Comparison of ENCODE assay signal across 14 cellular contexts in genomic region chr22:45966320-45966891, GRCh38. TPM values are rescaled to one million over a fixed set of nuclear protein-coding genes. Genes with fewer than 3 reads are reported as not detected.
DNase-seq lines count a peak whose midpoint lies in the region; ATAC-seq, FAIRE-seq and TF ChIP-seq lines count a peak whose summit lies in the region.
"Had no signal": no experiment of that assay in that cellular context is flagged by ENCODE, and none has a peak within 500 bp of the region (broad histone marks: within the 10 kb centered on the region; RNA-seq: fewer than 3 reads in every experiment).

No MANE protein-coding gene starts in this region.

- TF ChIP-seq RAD21 in HepG2 (CRISPR knock-in tag; IDR thresholded peaks at IDR 0.05) = no peak

- WGBS in HepG2 (ENCODE audit: low lambda C conversion rate) = 37% methylated on average over 11 of the region's 19 CpGs
- 80% methylated on average over 1 of the region's 19 CpGs for WGBS in right lobe of liver (ENCODE audit: insufficient coverage, low coverage, low lambda C conversion rate, missing lambda C conversion rate)
- 48% methylated on average over 16 of the region's 19 CpGs; no CpG with 5 or more reads in 1 of the 2 donors for WGBS in upper lobe of left lung, 2 donors

- H3K27me3 ChIP-seq in HepG2 (ENCODE audit: control insufficient read depth in 1 of 2, insufficient read depth in 2 of 2, low read length in 2 of 2) (peaks cover 17 to 90% of the 10 kb centered on the region in 2 experiments), right lobe of liver (peaks cover 0 to 12% of the 10 kb centered on the region in 2 donors), Panc1 (ENCODE audit: control insufficient read depth, insufficient read depth, low read length) (no peaks in the 10 kb centered on the region), upper lobe of left lung (peaks cover 0 to 25% (median 7%) of the 10 kb centered on the region in 4 donors)

- CTCF ChIA-PET in HepG2 (lab: Yijun Ruan, JAX; ENCODE audit: low intra/inter-chr PET ratio, low total read pairs) = no interaction called here
- CTCF ChIA-PET in Panc1 (lab: Charles Lee) = interaction anchor here (0.6 kb wide), 1 partner anchor 11 kb away, joined by 5 read pairs; the partner anchor contains the start of gene WNT7B
- CTCF ChIA-PET in OCI-LY7 (lab: Charles Lee; ENCODE audit: unreplicated experiment) = no interaction called here

- H3K9me3 ChIP-seq in HepG2 (ENCODE audit: low read length) (no peaks in the 10 kb centered on the region), right lobe of liver (no peaks in the 10 kb centered on the region), Panc1 (ENCODE audit: control insufficient read depth, insufficient read depth, low read depth, low read length) (no peaks in the 10 kb centered on the region), upper lobe of left lung (no peaks in the 10 kb centered on the region), OCI-LY7 (ENCODE audit: low read length) (no peaks in the 10 kb centered on the region)
- H3K9me3 ChIP-seq: colonic mucosa, mucosa of descending colon had no signal

- H3K4me2 ChIP-seq in HepG2 (ENCODE audit: low read depth, low read length) (peak overlapping the region; percentile 43; the same call in 1 of the 2 replicates), OCI-LY7 (ENCODE audit: low read length) (no peak overlapping the region)

- no peaks in the 10 kb centered on the region for H3K79me2 ChIP-seq in HepG2 (ENCODE audit: insufficient read depth, low read length)
- no peaks in the 10 kb centered on the region for H3K79me2 ChIP-seq in OCI-LY7 (ENCODE audit: insufficient read depth, low read depth, low read length)

- DNase-seq in HepG2 (ENCODE audit: low spot score) = no peak
- no peak for DNase-seq in right lobe of liver
- peak; percentile 48 for DNase-seq in NCI-H1694 treated with DMSO at 0.1 percent for 48 hours (lab: John Stamatoyannopoulos, UW)
- no peak for DNase-seq in Panc1 (ENCODE audit: low read depth, low spot score)
- peak; percentile 38 to 69 for DNase-seq in upper lobe of left lung
- no peak for DNase-seq in AML-193 (lab: John Stamatoyannopoulos, UW)
- DNase-seq in OCI-LY7 (ENCODE audit: low spot score) = no peak
- DNase-seq: activated naive CD8-positive, alpha-beta T cell treated with anti-CD3 and anti-CD28 coated beads, Interleukin-2, amount 10 ng/mL, durations not matched to agents 7 days and 5 days; colonic mucosa; mucosa of descending colon; stimulated activated CD4-positive, alpha-beta T cell treated with anti-CD3 and anti-CD28 coated beads, Interleukin-2, amount 100 ng/mL, for 24 hours; T-helper 9 cell had no signal

- TF ChIP-seq EP300 in HepG2 (IDR thresholded peaks at IDR 0.05; ENCODE audit: low read depth in 2 of 2, low read length in 2 of 2) (no peak), HepG2 (CRISPR knock-in tag; IDR thresholded peaks at IDR 0.05; ENCODE audit: borderline replicate concordance) (no peak), upper lobe of left lung (IDR thresholded peaks at IDR 0.05) (no peak)

- in situ Hi-C loops in HepG2 (cut with HindIII; ENCODE audit: extremely low pct_ligation_motif_present, low pct_unique_long_range_greater_than_20kb) = no loop called here
- in situ Hi-C loops in Panc1 (cut with HindIII; ENCODE audit: low pct_unique_long_range_greater_than_20kb, low sequenced_read_pairs) = no loop called here

- POLR2A ChIA-PET in HepG2 (lab: Yijun Ruan, JAX) = interaction anchor here (0.6 kb wide), 1 partner anchor 361 kb away, joined by 3 read pairs; no protein-coding TSS in a partner anchor
- POLR2A ChIA-PET in Panc1 (lab: Charles Lee) = no interaction called here
- POLR2A ChIA-PET in OCI-LY7 (lab: Charles Lee) = no interaction called here

- peaks cover 40% of the 10 kb centered on the region for H3K4me1 ChIP-seq in HepG2 (ENCODE audit: insufficient read depth, low read length)
- H3K4me1 ChIP-seq in right lobe of liver = peaks cover 0 to 3% (median 0%) of the 10 kb centered on the region in 4 donors
- H3K4me1 ChIP-seq in Panc1 (ENCODE audit: control insufficient read depth, insufficient read depth, low read length) = peaks cover 90% of the 10 kb centered on the region
- peaks cover 5 to 9% (median 7%) of the 10 kb centered on the region in 4 donors for H3K4me1 ChIP-seq in upper lobe of left lung
- no peaks in the 10 kb centered on the region for H3K4me1 ChIP-seq in OCI-LY7 (ENCODE audit: insufficient read depth, low read length, poor library complexity, severe bottlenecking)
- H3K4me1 ChIP-seq: colonic mucosa had no signal

- intact Hi-C loops in HepG2 (cut with micrococcal nuclease; ENCODE audit: unreplicated experiment) (loop anchor here (5.0 kb wide), 1 partner anchor 319 kb away; no protein-coding TSS in a partner anchor), right lobe of liver (cut with DNase I) (no loop called here), Panc1 (cut with micrococcal nuclease; ENCODE audit: unreplicated experiment) (loop anchor here (5.0 kb wide), 1 partner anchor 49 kb away; no protein-coding TSS in a partner anchor), OCI-LY7 (cut with micrococcal nuclease; ENCODE audit: unreplicated experiment) (no loop called here)

- no peak for TF ChIP-seq POLR2A in HepG2 (IDR thresholded peaks at IDR 0.05; ENCODE audit: insufficient read depth in 1 of 2, low read depth in 2 of 2, low read length in 2 of 2)
- no peak for TF ChIP-seq POLR2A in right lobe of liver (IDR thresholded peaks at IDR 0.05)
- TF ChIP-seq POLR2A in upper lobe of left lung (IDR thresholded peaks at IDR 0.05) = no peak

- BruUV-seq in HepG2 (replicated peaks; lab: Mats Ljungman, UMichigan) (no TSS peak), Panc1 (replicated peaks; lab: Mats Ljungman, UMichigan) (no TSS peak), OCI-LY7 (replicated peaks; lab: Mats Ljungman, UMichigan) (no TSS peak)

- H3K4me3 ChIP-seq in HepG2 (replicated peaks in 1 of 3; ENCODE audit: insufficient read depth in 1 of 3, low read depth in 2 of 3, low read length in 3 of 3) (peak overlapping the region in 1 of 3 experiments; percentile 28; a peak in 1 of 6 replicates), right lobe of liver (no peak overlapping the region), Panc1 (ENCODE audit: low read depth in 2 of 2, low read length in 2 of 2) (no peak overlapping the region), upper lobe of left lung (no peak overlapping the region), OCI-LY7 (ENCODE audit: low read depth, low read length, poor library complexity, severe bottlenecking) (no peak overlapping the region)
- H3K4me3 ChIP-seq: colonic mucosa, mucosa of descending colon had no signal

- no peak overlapping the region for H3K27ac ChIP-seq in HepG2 (ENCODE audit: extremely low read length, insufficient read depth, low read length)
- H3K27ac ChIP-seq in right lobe of liver = no peak overlapping the region
- peak overlapping the region; percentile 93 for H3K27ac ChIP-seq in Panc1 (ENCODE audit: low read length)
- no peak overlapping the region for H3K27ac ChIP-seq in upper lobe of left lung
- no peak overlapping the region for H3K27ac ChIP-seq in OCI-LY7 (ENCODE audit: low read depth, low read length, poor library complexity, severe bottlenecking)
- H3K27ac ChIP-seq: colonic mucosa had no signal

- H4K20me1 ChIP-seq in HepG2 (ENCODE audit: insufficient read depth, low read length) (0 out of 2 replicates have a peak, but pooled peaks cover 5% of the 10 kb centered on the region), OCI-LY7 (ENCODE audit: insufficient read depth, low read length) (no peaks in the 10 kb centered on the region)

- TF ChIP-seq CTCF in HepG2 (CRISPR knock-in tag; IDR thresholded peaks at IDR 0.05) (no peak), right lobe of liver (IDR thresholded peaks at IDR 0.05) (no peak), Panc1 (IDR thresholded peaks at IDR 0.05) (no peak), upper lobe of left lung (IDR thresholded peaks at IDR 0.05) (no peak), OCI-LY7 (conservative IDR thresholded peaks at IDR 0.05; ENCODE audit: low read length) (no peak)

- H2AFZ ChIP-seq in HepG2 (ENCODE audit: low read length) = no peak overlapping the region
- no peak overlapping the region for H2AFZ ChIP-seq in OCI-LY7 (ENCODE audit: low read length)

- ATAC-seq in HepG2 (no peak; the same call in 2 of the 3 replicates), right lobe of liver (no peak), Panc1 (peak; percentile 1; the same call in 1 of the 2 replicates), upper lobe of left lung (ENCODE audit: low FRiP score in 2 of 2) (no peak), HG02973 (IDR thresholded peaks at IDR 0.05; ENCODE audit: unreplicated experiment) (no peak)
- ATAC-seq: mucosa of descending colon had no signal

- H3K36me3 ChIP-seq in HepG2 (replicated peaks in 1 of 2; ENCODE audit: control insufficient read depth in 1 of 2, insufficient read depth in 2 of 2, low read length in 2 of 2) (no peaks in the 10 kb centered on the region), right lobe of liver (no peaks in the 10 kb centered on the region), Panc1 (ENCODE audit: control insufficient read depth, insufficient read depth, low read length) (no peaks in the 10 kb centered on the region), upper lobe of left lung (no peaks in the 10 kb centered on the region), OCI-LY7 (ENCODE audit: insufficient read depth, low read length) (no peaks in the 10 kb centered on the region)
- H3K36me3 ChIP-seq: colonic mucosa had no signal

- H3K9me2 ChIP-seq in OCI-LY7 (ENCODE audit: insufficient read depth, low read length) = no peaks in the 10 kb centered on the region

- no peak overlapping the region for H3K9ac ChIP-seq in HepG2 (ENCODE audit: insufficient read depth, low read depth, low read length)

- no peak for FAIRE-seq in HepG2 (lab: Jason Lieb, UNC)

RNA-seq across cellular contexts. Expression of gene WNT7B, which starts 10.6 kb away (rescaled TPM):
- total RNA-seq in HepG2 (2016; rRNA removed; fragmentation: Illumina TruSeq; extraction: Trizol) = 0.09 and 0.24 TPM in 2 replicates
- 0.09 TPM in 1 of 2 replicates, not detected in the other for total RNA-seq in HepG2 (2016; cell fraction: cytosol; rRNA removed; fragmentation: Illumina TruSeq; extraction: Trizol; ENCODE audit: low read depth)
- 0.06 and 0.33 TPM in 2 replicates for total RNA-seq in HepG2 (2016; cell fraction: insoluble cytoplasmic fraction; rRNA removed; fragmentation: Illumina TruSeq; extraction: Trizol)
- total RNA-seq in HepG2 (2016; cell fraction: membrane; rRNA removed; fragmentation: Illumina TruSeq; extraction: Trizol) = 0.10 and 0.12 TPM in 2 replicates
- not detected in 2 replicates for total RNA-seq in HepG2 (2016; cell fraction: nucleus; rRNA removed; fragmentation: Illumina TruSeq; extraction: Trizol)
- polyA plus RNA-seq in HepG2 (2011; rRNA removed) = 0.04 TPM in 1 of 2 replicates, not detected in the other
- polyA plus RNA-seq in HepG2 (2011; cell fraction: cytosol; rRNA removed) = 0.08 and 0.17 TPM in 2 replicates
- 0.05 and 0.08 TPM in 2 replicates for polyA plus RNA-seq in HepG2 (2011; cell fraction: nucleus; rRNA removed)
- polyA plus RNA-seq in HepG2 (2012) = 0.08 TPM in 1 of 2 replicates, not detected in the other
- polyA plus RNA-seq in HepG2 (2016; cell fraction: cytosol; fragmentation: Illumina TruSeq; extraction: Trizol; ENCODE audit: low read depth) = 0.07 and 0.10 TPM in 2 replicates
- 0.27 and 0.40 TPM in 2 replicates for polyA plus RNA-seq in HepG2 (2016; cell fraction: insoluble cytoplasmic fraction; fragmentation: Illumina TruSeq; extraction: Trizol; ENCODE audit: low read depth)
- 0.12 and 0.22 TPM in 2 replicates for polyA plus RNA-seq in HepG2 (2016; cell fraction: membrane; fragmentation: Illumina TruSeq; extraction: Trizol; ENCODE audit: low read depth)
- 0.25 and 0.30 TPM in 2 replicates for polyA plus RNA-seq in HepG2 (2016; cell fraction: nucleus; fragmentation: Illumina TruSeq; extraction: Trizol; ENCODE audit: insufficient read depth, low read depth)
- polyA minus RNA-seq in HepG2 (2011; rRNA and poly(A)+ RNA removed; ENCODE audit: low replicate concordance) = 0.30 and 2.8 TPM in 2 replicates
- polyA minus RNA-seq in HepG2 (2011; cell fraction: cytosol; rRNA and poly(A)+ RNA removed) = 0.20 TPM in 1 of 2 replicates, not detected in the other
- polyA minus RNA-seq in HepG2 (2011; cell fraction: nucleus; rRNA and poly(A)+ RNA removed) = not detected in 2 replicates
- total RNA-seq in right lobe of liver = under 1 TPM in 2 of 6 experiments, not detected in 4; 0.10 to 0.12 TPM
- total RNA-seq in Panc1 (2021; ENCODE audit: unreplicated experiment) = 52.1 TPM
- polyA plus RNA-seq in Panc1 (2012; ENCODE audit: insufficient read length) = 46.4 TPM
- 10 to 100 TPM in 2 of 6 donors, 1 to 10 TPM in 4; 5.2 to 15.6 (median 8.8) TPM for total RNA-seq in upper lobe of left lung
- total RNA-seq in OCI-LY7 (2014; rRNA removed; shearing (Covaris generic)) = not detected in 2 replicates
- not detected in 2 replicates for total RNA-seq in OCI-LY7 (2022)
- total RNA-seq: activated naive CD8-positive, alpha-beta T cell treated with anti-CD3 and anti-CD28 coated beads, Interleukin-2, amount 10 ng/mL, durations not matched to agents 7 days and 5 days; mucosa of descending colon had no signal
- polyA plus RNA-seq: fibroblast of lung had no signal

Comparison
In these comparisons a context has a peak if more than half of its experiments do, and no peak if none do; other contexts are left out.
1. intact Hi-C loops: an anchor here in HepG2 (5.0 kb wide) and Panc1 (5.0 kb wide); none called in right lobe of liver and OCI-LY7.
2. DNase-seq: peak in NCI-H1694 treated with DMSO at 0.1 percent for 48 hours (single experiment) and upper lobe of left lung (2 of 2); none in HepG2 (single experiment), right lobe of liver (0 of 3), Panc1 (single experiment), AML-193 (0 of 2) and OCI-LY7 (single experiment).